Comparison of ENCODE assay signal across 1 cellular context in the genomic region with DNA sequence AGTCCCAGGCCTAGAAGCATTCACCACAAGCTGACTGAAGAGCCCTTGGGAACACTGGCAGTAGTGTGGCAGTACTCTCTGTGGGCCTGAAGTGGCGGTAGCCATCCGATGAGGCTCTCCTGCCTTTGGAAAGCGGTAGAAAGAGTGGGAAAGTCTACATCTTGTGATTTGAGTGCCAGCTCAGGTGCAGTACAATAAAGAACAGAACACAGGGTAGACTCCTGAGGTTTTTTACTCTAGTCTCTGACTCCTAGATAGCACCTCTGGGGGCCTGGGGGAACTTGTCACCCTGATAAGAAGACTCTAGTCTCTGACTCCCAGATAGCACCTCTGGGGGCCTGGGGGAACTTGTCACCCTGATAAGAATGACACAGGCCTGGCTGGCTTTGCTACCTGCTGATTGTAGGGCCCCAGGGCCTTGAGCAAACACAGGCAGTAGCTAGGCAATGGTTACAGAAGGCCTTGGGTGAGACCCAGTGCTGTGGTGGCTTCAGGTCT.
TF ChIP-seq lines count a peak whose summit lies in the region.

No MANE protein-coding gene starts in this region.

TF ChIP-seq in K562, 482 proteins besides CTCF, POLR2A, EP300 and RAD21 (continued from another document and continues in another):
- TF ChIP-seq, protein P1, sequence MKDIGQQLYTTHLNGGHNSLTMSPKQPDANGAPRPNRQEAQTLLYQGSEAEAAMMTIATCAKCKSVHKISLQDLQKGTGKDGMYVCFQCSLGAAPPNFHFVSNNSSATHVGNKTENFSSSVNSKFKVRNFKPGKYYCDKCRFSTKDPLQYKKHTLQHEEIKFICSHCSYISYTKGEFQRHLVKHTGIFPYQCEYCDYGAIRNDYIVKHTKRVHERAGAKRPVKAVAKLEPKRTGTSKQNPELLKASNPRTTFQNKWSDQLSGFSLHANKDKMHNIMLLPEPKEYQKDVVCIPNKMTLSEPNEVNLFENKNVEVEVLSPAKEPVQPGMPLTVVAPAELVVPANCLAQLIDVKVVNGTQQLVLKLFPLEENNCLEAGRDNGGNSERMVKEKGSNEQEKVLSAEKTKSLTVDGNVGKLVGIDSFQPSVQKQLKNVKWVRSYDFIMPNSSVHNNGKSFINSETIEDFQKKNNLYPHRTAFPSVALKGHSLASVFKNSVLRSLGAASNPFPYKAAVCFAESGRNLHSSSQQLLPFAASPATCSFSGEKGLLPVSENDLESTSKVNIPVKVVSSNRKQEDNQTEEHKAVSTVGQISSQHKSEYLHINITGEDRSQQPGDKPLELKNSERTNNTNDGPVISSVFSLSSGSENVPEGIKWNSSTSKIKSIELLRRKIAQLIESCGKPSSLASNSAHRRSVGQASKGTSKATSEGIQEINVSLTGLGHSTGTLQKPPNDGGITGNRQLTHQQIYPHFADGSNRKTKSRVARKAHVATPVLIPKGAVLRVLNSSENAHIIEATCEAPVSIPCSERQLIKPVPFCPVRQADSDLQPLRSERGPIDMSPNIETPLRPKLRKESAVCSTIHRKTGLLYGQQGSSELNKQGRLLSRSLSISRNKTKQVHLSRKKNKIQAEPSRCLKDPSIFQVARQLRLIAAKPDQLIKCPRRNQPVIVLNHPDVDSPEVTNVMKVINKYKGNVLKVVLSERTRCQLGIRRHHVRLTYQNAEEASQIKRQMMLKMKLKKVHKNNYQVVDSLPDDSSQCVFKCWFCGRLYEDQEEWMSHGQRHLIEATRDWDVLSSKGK (CRISPR knock-in tag; IDR thresholded peaks at IDR 0.05), result no peak
- TF ChIP-seq PTRF (tag; IDR thresholded peaks at IDR 0.05), result no peak
- no peak for TF ChIP-seq PPARD (CRISPR knock-in tag; IDR thresholded peaks at IDR 0.05)
- TF ChIP-seq, protein P2, sequence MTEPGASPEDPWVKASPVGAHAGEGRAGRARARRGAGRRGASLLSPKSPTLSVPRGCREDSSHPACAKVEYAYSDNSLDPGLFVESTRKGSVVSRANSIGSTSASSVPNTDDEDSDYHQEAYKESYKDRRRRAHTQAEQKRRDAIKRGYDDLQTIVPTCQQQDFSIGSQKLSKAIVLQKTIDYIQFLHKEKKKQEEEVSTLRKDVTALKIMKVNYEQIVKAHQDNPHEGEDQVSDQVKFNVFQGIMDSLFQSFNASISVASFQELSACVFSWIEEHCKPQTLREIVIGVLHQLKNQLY (CRISPR knock-in tag; conservative IDR thresholded peaks at IDR 0.05), result no peak
- TF ChIP-seq, protein P3, sequence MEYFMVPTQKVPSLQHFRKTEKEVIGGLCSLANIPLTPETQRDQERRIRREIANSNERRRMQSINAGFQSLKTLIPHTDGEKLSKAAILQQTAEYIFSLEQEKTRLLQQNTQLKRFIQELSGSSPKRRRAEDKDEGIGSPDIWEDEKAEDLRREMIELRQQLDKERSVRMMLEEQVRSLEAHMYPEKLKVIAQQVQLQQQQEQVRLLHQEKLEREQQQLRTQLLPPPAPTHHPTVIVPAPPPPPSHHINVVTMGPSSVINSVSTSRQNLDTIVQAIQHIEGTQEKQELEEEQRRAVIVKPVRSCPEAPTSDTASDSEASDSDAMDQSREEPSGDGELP (CRISPR knock-in tag; IDR thresholded peaks at IDR 0.05; ENCODE audit: borderline replicate concordance), result peak; percentile 86
- TF ChIP-seq, protein P4, sequence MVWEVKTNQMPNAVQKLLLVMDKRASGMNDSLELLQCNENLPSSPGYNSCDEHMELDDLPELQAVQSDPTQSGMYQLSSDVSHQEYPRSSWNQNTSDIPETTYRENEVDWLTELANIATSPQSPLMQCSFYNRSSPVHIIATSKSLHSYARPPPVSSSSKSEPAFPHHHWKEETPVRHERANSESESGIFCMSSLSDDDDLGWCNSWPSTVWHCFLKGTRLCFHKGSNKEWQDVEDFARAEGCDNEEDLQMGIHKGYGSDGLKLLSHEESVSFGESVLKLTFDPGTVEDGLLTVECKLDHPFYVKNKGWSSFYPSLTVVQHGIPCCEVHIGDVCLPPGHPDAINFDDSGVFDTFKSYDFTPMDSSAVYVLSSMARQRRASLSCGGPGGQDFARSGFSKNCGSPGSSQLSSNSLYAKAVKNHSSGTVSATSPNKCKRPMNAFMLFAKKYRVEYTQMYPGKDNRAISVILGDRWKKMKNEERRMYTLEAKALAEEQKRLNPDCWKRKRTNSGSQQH (CRISPR knock-in tag; IDR thresholded peaks at IDR 0.05), result no peak
- no peak for TF ChIP-seq SRSF9 (IDR thresholded peaks at IDR 0.05; ENCODE audit: borderline replicate concordance, low read depth, low read length)
- TF ChIP-seq, protein P5, sequence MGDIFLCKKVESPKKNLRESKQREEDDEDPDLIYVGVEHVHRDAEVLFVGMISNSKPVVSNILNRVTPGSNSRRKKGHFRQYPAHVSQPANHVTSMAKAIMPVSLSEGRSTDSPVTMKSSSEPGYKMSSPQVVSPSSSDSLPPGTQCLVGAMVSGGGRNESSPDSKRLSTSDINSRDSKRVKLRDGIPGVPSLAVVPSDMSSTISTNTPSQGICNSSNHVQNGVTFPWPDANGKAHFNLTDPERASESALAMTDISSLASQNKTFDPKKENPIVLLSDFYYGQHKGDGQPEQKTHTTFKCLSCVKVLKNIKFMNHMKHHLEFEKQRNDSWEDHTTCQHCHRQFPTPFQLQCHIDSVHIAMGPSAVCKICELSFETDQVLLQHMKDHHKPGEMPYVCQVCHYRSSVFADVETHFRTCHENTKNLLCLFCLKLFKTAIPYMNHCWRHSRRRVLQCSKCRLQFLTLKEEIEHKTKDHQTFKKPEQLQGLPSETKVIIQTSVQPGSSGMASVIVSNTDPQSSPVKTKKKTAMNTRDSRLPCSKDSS (IDR thresholded peaks at IDR 0.05; ENCODE audit: low read depth, partially characterized antibody), result no peak
- peak; percentile 27; the same call in 1 of the 2 replicates for TF ChIP-seq ZNF24 (IDR thresholded peaks at IDR 0.05)
- TF ChIP-seq ZNF668 (CRISPR knock-in tag; IDR thresholded peaks at IDR 0.05), result peak; percentile 85; the same call in 1 of the 2 replicates
- TF ChIP-seq CEBPG (CRISPR knock-in tag; IDR thresholded peaks at IDR 0.05), result no peak
- TF ChIP-seq CEBPG (tag; conservative IDR thresholded peaks at IDR 0.05 in 1 of 2, IDR thresholded peaks at IDR 0.05 in 1 of 2), result no peak
- peak; percentile 72; the same call in 1 of the 2 replicates for TF ChIP-seq MXI1 (IDR thresholded peaks at IDR 0.05; ENCODE audit: low read depth, low read length)
- TF ChIP-seq MCM3 (IDR thresholded peaks at IDR 0.05), result no peak
- TF ChIP-seq ZKSCAN1 (IDR thresholded peaks at IDR 0.05; ENCODE audit: low read depth, low read length), result peak; percentile 66; the same call in 1 of the 2 replicates
- TF ChIP-seq ETV5 (CRISPR knock-in tag; IDR thresholded peaks at IDR 0.05; ENCODE audit: low read depth), result peak; percentile 80; the same call in 1 of the 2 replicates
- peak; percentile 93 for TF ChIP-seq STAT5A (IDR thresholded peaks at IDR 0.05; ENCODE audit: borderline replicate concordance, low read length)
- TF ChIP-seq, protein P6, sequence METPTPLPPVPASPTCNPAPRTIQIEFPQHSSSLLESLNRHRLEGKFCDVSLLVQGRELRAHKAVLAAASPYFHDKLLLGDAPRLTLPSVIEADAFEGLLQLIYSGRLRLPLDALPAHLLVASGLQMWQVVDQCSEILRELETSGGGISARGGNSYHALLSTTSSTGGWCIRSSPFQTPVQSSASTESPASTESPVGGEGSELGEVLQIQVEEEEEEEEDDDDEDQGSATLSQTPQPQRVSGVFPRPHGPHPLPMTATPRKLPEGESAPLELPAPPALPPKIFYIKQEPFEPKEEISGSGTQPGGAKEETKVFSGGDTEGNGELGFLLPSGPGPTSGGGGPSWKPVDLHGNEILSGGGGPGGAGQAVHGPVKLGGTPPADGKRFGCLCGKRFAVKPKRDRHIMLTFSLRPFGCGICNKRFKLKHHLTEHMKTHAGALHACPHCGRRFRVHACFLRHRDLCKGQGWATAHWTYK (CRISPR knock-in tag; IDR thresholded peaks at IDR 0.05), result no peak; the same call in 1 of the 2 replicates
- no peak for TF ChIP-seq ZKSCAN8 (CRISPR knock-in tag; IDR thresholded peaks at IDR 0.05)
- TF ChIP-seq TARDBP (IDR thresholded peaks at IDR 0.05), result no peak
- TF ChIP-seq TBP (optimal IDR thresholded peaks at IDR 0.05; ENCODE audit: low read depth, low read length), result no peak
- TF ChIP-seq DMBX1 (CRISPR knock-in tag; IDR thresholded peaks at IDR 0.05; ENCODE audit: borderline replicate concordance), result peak; percentile 96
- no peak for TF ChIP-seq TCF7L2 (IDR thresholded peaks at IDR 0.05; ENCODE audit: low read depth, low read length)
- no peak for TF ChIP-seq HDAC8 (tag; IDR thresholded peaks at IDR 0.05)
- TF ChIP-seq, protein P7, sequence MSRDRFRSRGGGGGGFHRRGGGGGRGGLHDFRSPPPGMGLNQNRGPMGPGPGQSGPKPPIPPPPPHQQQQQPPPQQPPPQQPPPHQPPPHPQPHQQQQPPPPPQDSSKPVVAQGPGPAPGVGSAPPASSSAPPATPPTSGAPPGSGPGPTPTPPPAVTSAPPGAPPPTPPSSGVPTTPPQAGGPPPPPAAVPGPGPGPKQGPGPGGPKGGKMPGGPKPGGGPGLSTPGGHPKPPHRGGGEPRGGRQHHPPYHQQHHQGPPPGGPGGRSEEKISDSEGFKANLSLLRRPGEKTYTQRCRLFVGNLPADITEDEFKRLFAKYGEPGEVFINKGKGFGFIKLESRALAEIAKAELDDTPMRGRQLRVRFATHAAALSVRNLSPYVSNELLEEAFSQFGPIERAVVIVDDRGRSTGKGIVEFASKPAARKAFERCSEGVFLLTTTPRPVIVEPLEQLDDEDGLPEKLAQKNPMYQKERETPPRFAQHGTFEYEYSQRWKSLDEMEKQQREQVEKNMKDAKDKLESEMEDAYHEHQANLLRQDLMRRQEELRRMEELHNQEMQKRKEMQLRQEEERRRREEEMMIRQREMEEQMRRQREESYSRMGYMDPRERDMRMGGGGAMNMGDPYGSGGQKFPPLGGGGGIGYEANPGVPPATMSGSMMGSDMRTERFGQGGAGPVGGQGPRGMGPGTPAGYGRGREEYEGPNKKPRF (IDR thresholded peaks at IDR 0.05; ENCODE audit: low read depth, low read length), result no peak
- TF ChIP-seq THRAP3 (IDR thresholded peaks at IDR 0.05; ENCODE audit: borderline replicate concordance), result no peak
- TF ChIP-seq ZNF583 (CRISPR knock-in tag; IDR thresholded peaks at IDR 0.05), result peak; percentile 84; the same call in 1 of the 2 replicates
- TF ChIP-seq, protein P8, sequence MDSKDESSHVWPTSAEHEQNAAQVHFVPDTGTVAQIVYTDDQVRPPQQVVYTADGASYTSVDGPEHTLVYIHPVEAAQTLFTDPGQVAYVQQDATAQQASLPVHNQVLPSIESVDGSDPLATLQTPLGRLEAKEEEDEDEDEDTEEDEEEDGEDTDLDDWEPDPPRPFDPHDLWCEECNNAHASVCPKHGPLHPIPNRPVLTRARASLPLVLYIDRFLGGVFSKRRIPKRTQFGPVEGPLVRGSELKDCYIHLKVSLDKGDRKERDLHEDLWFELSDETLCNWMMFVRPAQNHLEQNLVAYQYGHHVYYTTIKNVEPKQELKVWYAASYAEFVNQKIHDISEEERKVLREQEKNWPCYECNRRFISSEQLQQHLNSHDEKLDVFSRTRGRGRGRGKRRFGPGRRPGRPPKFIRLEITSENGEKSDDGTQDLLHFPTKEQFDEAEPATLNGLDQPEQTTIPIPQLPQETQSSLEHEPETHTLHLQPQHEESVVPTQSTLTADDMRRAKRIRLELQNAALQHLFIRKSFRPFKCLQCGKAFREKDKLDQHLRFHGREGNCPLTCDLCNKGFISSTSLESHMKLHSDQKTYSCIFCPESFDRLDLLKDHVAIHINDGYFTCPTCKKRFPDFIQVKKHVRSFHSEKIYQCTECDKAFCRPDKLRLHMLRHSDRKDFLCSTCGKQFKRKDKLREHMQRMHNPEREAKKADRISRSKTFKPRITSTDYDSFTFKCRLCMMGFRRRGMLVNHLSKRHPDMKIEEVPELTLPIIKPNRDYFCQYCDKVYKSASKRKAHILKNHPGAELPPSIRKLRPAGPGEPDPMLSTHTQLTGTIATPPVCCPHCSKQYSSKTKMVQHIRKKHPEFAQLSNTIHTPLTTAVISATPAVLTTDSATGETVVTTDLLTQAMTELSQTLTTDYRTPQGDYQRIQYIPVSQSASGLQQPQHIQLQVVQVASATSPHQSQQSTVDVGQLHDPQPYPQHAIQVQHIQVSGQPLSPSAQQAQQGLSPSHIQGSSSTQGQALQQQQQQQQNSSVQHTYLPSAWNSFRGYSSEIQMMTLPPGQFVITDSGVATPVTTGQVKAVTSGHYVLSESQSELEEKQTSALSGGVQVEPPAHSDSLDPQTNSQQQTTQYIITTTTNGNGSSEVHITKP (IDR thresholded peaks at IDR 0.05; ENCODE audit: partially characterized antibody), result peak; percentile 35
- TF ChIP-seq ZNF174 (CRISPR knock-in tag; IDR thresholded peaks at IDR 0.05), result no peak
- TF ChIP-seq, protein P9, sequence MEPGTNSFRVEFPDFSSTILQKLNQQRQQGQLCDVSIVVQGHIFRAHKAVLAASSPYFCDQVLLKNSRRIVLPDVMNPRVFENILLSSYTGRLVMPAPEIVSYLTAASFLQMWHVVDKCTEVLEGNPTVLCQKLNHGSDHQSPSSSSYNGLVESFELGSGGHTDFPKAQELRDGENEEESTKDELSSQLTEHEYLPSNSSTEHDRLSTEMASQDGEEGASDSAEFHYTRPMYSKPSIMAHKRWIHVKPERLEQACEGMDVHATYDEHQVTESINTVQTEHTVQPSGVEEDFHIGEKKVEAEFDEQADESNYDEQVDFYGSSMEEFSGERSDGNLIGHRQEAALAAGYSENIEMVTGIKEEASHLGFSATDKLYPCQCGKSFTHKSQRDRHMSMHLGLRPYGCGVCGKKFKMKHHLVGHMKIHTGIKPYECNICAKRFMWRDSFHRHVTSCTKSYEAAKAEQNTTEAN (CRISPR knock-in tag; IDR thresholded peaks at IDR 0.05), result no peak
- no peak for TF ChIP-seq TFAM (CRISPR knock-in tag; conservative IDR thresholded peaks at IDR 0.05)
- TF ChIP-seq, protein P10, sequence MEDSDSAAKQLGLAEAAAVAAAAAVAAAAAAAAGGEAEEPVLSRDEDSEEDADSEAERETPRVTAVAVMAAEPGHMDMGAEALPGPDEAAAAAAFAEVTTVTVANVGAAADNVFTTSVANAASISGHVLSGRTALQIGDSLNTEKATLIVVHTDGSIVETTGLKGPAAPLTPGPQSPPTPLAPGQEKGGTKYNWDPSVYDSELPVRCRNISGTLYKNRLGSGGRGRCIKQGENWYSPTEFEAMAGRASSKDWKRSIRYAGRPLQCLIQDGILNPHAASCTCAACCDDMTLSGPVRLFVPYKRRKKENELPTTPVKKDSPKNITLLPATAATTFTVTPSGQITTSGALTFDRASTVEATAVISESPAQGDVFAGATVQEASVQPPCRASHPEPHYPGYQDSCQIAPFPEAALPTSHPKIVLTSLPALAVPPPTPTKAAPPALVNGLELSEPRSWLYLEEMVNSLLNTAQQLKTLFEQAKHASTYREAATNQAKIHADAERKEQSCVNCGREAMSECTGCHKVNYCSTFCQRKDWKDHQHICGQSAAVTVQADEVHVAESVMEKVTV (CRISPR knock-in tag; IDR thresholded peaks at IDR 0.05), result no peak
- TF ChIP-seq, protein P11, sequence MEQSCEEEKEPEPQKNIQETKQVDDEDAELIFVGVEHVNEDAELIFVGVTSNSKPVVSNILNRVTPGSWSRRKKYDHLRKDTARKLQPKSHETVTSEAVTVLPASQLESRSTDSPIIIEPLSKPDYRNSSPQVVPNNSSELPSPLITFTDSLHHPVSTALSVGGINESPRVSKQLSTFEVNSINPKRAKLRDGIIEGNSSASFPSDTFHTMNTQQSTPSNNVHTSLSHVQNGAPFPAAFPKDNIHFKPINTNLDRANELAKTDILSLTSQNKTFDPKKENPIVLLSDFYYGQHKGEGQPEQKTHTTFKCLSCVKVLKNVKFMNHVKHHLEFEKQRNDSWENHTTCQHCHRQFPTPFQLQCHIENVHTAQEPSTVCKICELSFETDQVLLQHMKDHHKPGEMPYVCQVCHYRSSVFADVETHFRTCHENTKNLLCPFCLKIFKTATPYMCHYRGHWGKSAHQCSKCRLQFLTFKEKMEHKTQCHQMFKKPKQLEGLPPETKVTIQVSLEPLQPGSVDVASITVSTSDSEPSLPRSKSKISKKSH (CRISPR knock-in tag; IDR thresholded peaks at IDR 0.05), result no peak
- no peak for TF ChIP-seq BRF1 (IDR thresholded peaks at IDR 0.05; ENCODE audit: borderline replicate concordance, extremely low read depth, insufficient read length)
